Comparison of ENCODE assay signal across 8 cellular contexts in the genomic region with DNA sequence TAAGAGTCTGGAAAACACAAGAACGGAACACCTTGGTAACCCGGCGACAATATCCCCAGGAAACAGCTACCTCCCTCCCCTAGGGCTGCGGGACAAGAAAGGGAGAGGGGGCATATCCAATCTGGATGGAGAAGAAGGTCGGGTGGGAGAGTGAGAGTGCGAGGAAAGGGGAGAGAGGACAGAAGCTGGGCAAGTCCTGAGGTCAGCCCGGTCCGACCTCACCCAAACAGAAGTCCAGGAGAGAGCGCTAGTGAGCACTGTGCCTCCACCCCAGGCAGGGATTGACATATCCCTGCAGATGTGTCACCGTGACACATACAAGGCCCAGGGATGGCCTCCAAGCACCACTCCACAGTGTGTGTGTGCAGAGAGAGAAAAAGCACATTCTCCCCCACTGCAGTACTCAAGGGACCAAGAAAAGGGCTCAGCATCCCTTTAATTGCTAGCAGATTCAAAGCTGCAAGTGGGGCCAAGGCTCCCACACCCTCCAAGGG. TPM values are rescaled to one million over a fixed set of nuclear protein-coding genes. Genes with fewer than 3 reads are reported as not detected.
DNase-seq lines count a peak whose midpoint lies in the region; TF ChIP-seq lines count a peak whose summit lies in the region.

No MANE protein-coding gene starts in this region.

- H3K4me3 ChIP-seq in NB4 (ENCODE audit: low read depth, low read length) (no peak overlapping the region), fibroblast of lung (replicated peaks in 1 of 4; ENCODE audit: control extremely low read depth in 1 of 4, insufficient read depth in 1 of 4, low read depth in 3 of 4, low read length in 4 of 4) (peak overlapping the region in 3 of 4 experiments; percentile 17 to 85 (median 78)), uterus (no peak overlapping the region)

- H3K4me1 ChIP-seq in fibroblast of lung (ENCODE audit: control insufficient read depth, extremely low read depth, insufficient read depth, low read length): peaks cover 17% of the 10 kb centered on the region
- peaks cover 10 to 42% of the 10 kb centered on the region in 2 donors for H3K4me1 ChIP-seq in uterus

- no peak overlapping the region for H2AFZ ChIP-seq in fibroblast of lung (ENCODE audit: low read length)

- H3K27me3 ChIP-seq in fibroblast of lung (ENCODE audit: control insufficient read depth, insufficient read depth, low read length) (no peaks in the 10 kb centered on the region), uterus (no peaks in the 10 kb centered on the region)

- peaks cover 55% of the 10 kb centered on the region for H3K4me1 Mint-ChIP-seq in nephron

- peaks cover 3% of the 10 kb centered on the region for H3K36me3 ChIP-seq in fibroblast of lung (ENCODE audit: control insufficient read depth, insufficient read depth, low read length)
- H3K36me3 ChIP-seq in uterus: no peaks in the 10 kb centered on the region

- TF ChIP-seq CTCF in NB4 (IDR thresholded peaks at IDR 0.05; ENCODE audit: low read depth, low read length): peak; percentile 83
- TF ChIP-seq CTCF in fibroblast of lung (conservative IDR thresholded peaks at IDR 0.05 in 1 of 2, IDR thresholded peaks at IDR 0.05 in 1 of 2; ENCODE audit: low read depth in 1 of 2, low read length in 2 of 2): peak; percentile 62 to 68
- TF ChIP-seq CTCF in nephron (IDR thresholded peaks at IDR 0.05; ENCODE audit: unreplicated experiment in 3 of 3): peak; percentile 48 to 64 (median 58)
- peak; percentile 31 to 50 (median 46) for TF ChIP-seq CTCF in uterus (IDR thresholded peaks at IDR 0.05)

- H3K4me3 Mint-ChIP-seq in nephron: peak overlapping the region; percentile 69 to 93 (median 92)

- intact Hi-C loops in uterus (cut with DNase I; ENCODE audit: low total_unique reads): loop anchor here (10.0 kb wide), 1 partner anchor 77 kb away; no protein-coding TSS in a partner anchor

- H3K27me3 Mint-ChIP-seq in nephron (ENCODE audit: low read depth): peaks cover 12% of the 10 kb centered on the region

- H3K27ac ChIP-seq in fibroblast of lung (ENCODE audit: insufficient read depth, low read length) (peak overlapping the region; percentile 44), uterus (peak overlapping the region; percentile 95)

- no peak overlapping the region for H3K9ac ChIP-seq in fibroblast of lung (ENCODE audit: insufficient read depth, low read length)

- peaks cover 80% of the 10 kb centered on the region for H3K79me2 ChIP-seq in fibroblast of lung (ENCODE audit: control insufficient read depth, insufficient read depth, low read length)

- H4K20me1 ChIP-seq in fibroblast of lung (ENCODE audit: control insufficient read depth, extremely low read depth, insufficient read depth, low read length): no peaks in the 10 kb centered on the region

- H3K36me3 Mint-ChIP-seq in nephron (ENCODE audit: low read depth): no peaks in the 10 kb centered on the region

- peak overlapping the region; percentile 94 for H3K4me2 ChIP-seq in fibroblast of lung (ENCODE audit: extremely low read depth, insufficient read depth, low read length)

- no peaks in the 10 kb centered on the region for H3K9me3 ChIP-seq in fibroblast of lung (ENCODE audit: control insufficient read depth, insufficient read depth, low read depth, low read length)
- no peaks in the 10 kb centered on the region for H3K9me3 ChIP-seq in uterus

- peak; percentile 33 for DNase-seq in activated T-cell treated with anti-CD3 and anti-CD28 coated beads for 24 hours (ENCODE audit: low read depth)
- no peak for DNase-seq in activated T-cell treated with anti-CD3 and anti-CD28 coated beads for 4 hours
- peak; percentile 73 for DNase-seq in NB4 (ENCODE audit: low read depth)
- peak; percentile 18 for DNase-seq in activated CD4-positive, alpha-beta T cell treated with anti-CD3 and anti-CD28 coated beads, Interleukin-2, amount 50 U/mL, for 1 hour
- DNase-seq in fibroblast of lung (ENCODE audit: low read depth in 2 of 2): peak; percentile 75 to 79
- peak; percentile 55 to 61 for DNase-seq in uterus
- DNase-seq in NCI-H1105 (lab: John Stamatoyannopoulos, UW): no peak

- H3K9me3 Mint-ChIP-seq in nephron: no peaks in the 10 kb centered on the region

- peak overlapping the region; percentile 80 to 89 (median 86) for H3K27ac Mint-ChIP-seq in nephron

- TF ChIP-seq POLR2A in NB4 (IDR thresholded peaks at IDR 0.05; ENCODE audit: extremely low read depth, insufficient read length): no peak
- no peak for TF ChIP-seq POLR2A in uterus (IDR thresholded peaks at IDR 0.05)

RNA-seq across cellular contexts. Expression of a gene that starts 3.3 kb away (rescaled TPM):
- total RNA-seq in fibroblast of lung: 33.1 and 52.7 TPM in 2 replicates
- polyA plus RNA-seq in fibroblast of lung: 18.9 and 30.3 TPM in 2 replicates
- polyA plus RNA-seq in fibroblast of lung (2012): 38.0 and 59.4 TPM in 2 replicates
- polyA minus RNA-seq in fibroblast of lung (ENCODE audit: low replicate concordance): 20.0 and 28.7 TPM in 2 replicates
- total RNA-seq in uterus: 10 to 100 TPM; 15.6 to 42.4 (median 31.0) TPM

Comparison
In these comparisons a context has a peak if more than half of its experiments do, and no peak if none do; other contexts are left out.
1. DNase-seq: peak in activated T-cell treated with anti-CD3 and anti-CD28 coated beads for 24 hours (single experiment), NB4 (single experiment), activated CD4-positive, alpha-beta T cell treated with anti-CD3 and anti-CD28 coated beads, Interleukin-2, amount 50 U/mL, for 1 hour (single experiment), fibroblast of lung (2 of 2) and uterus (2 of 2); none in activated T-cell treated with anti-CD3 and anti-CD28 coated beads for 4 hours (single experiment) and NCI-H1105 (single experiment).
2. H3K4me3 ChIP-seq: peak in fibroblast of lung (3 of 4); none in NB4 (single experiment) and uterus (0 of 2).
3. Peak in every context shown above with its lines, with median percentiles within 50 percentile points of each other: CTCF ChIP-seq.